1 cellular context compared by ENCODE assay signal in genomic region chr3:124821356-124821755, GRCh38.
TF ChIP-seq lines count a peak whose summit lies in the region.

No MANE protein-coding gene starts in this region.

TF ChIP-seq in H1, 55 proteins besides CTCF, POLR2A, EP300 and RAD21 (continued from another document):
- no peak for TF ChIP-seq GTF2F1 (IDR thresholded peaks at IDR 0.05; ENCODE audit: borderline replicate concordance, low read depth, low read length)
- no peak for TF ChIP-seq CREB1 (IDR thresholded peaks at IDR 0.05)
- TF ChIP-seq RFX5 (IDR thresholded peaks at IDR 0.05; ENCODE audit: borderline replicate concordance, low read depth, low read length): no peak
- TF ChIP-seq TAF7 (optimal IDR thresholded peaks at IDR 0.05; ENCODE audit: borderline replicate concordance, low read depth, low read length): no peak
- TF ChIP-seq CHD1 (IDR thresholded peaks at IDR 0.05; ENCODE audit: low read depth, low read length): no peak
- TF ChIP-seq MAFK (IDR thresholded peaks at IDR 0.05; ENCODE audit: low read depth, low read length): no peak
- TF ChIP-seq NANOG (IDR thresholded peaks at IDR 0.05; ENCODE audit: insufficient read depth, low read depth, low read length, poor library complexity, severe bottlenecking): no peak
- no peak for TF ChIP-seq KDM4A (IDR thresholded peaks at IDR 0.05; ENCODE audit: low read depth, low read length, severe bottlenecking)
- TF ChIP-seq HDAC6 (IDR thresholded peaks at IDR 0.05; ENCODE audit: low read depth, low read length): no peak
- no peak for TF ChIP-seq POU5F1 (IDR thresholded peaks at IDR 0.05; ENCODE audit: low read depth, low read length)
